ENCODE assay signal across 18 cellular contexts in the genomic region with DNA sequence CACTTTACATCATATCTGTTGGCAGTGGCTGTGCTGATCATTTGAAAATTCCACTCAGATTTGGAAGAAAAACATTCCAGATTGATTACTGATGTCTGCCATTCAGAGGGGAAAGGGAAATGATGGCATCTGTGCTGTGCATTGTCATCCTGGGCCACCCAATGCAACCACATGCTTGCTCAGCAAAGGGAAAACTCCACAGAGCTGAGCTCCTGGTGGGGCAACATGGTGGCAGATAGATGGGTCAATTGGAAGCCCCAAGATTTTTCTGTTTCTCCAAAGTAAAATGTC. TPM values are rescaled to one million over a fixed set of nuclear protein-coding genes. Genes with fewer than 3 reads are reported as not detected.
DNase-seq lines count a peak whose midpoint lies in the region; ATAC-seq and TF ChIP-seq lines count a peak whose summit lies in the region.
"Had no signal": no experiment of that assay in that cellular context is flagged by ENCODE, and none has a peak within 500 bp of the region (broad histone marks: within the 10 kb centered on the region; RNA-seq: fewer than 3 reads in every experiment).

No MANE protein-coding gene starts in this region.

- TF ChIP-seq CTCF in HEK293 (tag by site-specific recombination; IDR thresholded peaks at IDR 0.05) (no peak), osteoblast (IDR thresholded peaks at IDR 0.05; ENCODE audit: extremely low read depth, low read depth, low read length) (no peak)

- no peak overlapping the region for H2AFZ ChIP-seq in osteoblast (ENCODE audit: low read length)

- DNase-seq in EL (peak; percentile 34), dermis blood vessel endothelial cell (peak; percentile 23), osteoblast (ENCODE audit: insufficient read length, low spot score, missing footprints) (peak; percentile 86), COLO829 (ENCODE audit: low spot score) (no peak)
- no peak for DNase-seq in stimulated activated naive CD4-positive, alpha-beta T cell treated with Interleukin-2 at 50 U/mL for 16 hours (lab: John Stamatoyannopoulos, UW)
- DNase-seq: BE2C; CD4-positive, alpha-beta memory T cell; DMS153; DND-41 had no signal

- H3K27ac ChIP-seq in HEK293 (ENCODE audit: extremely low read depth, low read depth, low read length) (no peak overlapping the region), osteoblast (ENCODE audit: low read depth, low read length) (no peak overlapping the region)
- H3K27ac ChIP-seq: A549, C4-2B had no signal

- H3K79me2 ChIP-seq in osteoblast (ENCODE audit: insufficient read depth, low read length): no peaks in the 10 kb centered on the region

- CTCF ChIA-PET in HEK293 (lab: Yijun Ruan, JAX): no interaction called here

- H3K4me1 ChIP-seq in HEK293 (ENCODE audit: control insufficient read depth, insufficient read depth, low read length) (no peaks in the 10 kb centered on the region), osteoblast (ENCODE audit: insufficient read depth, low read length) (no peaks in the 10 kb centered on the region)
- H3K4me1 ChIP-seq: A549, BE2C had no signal

- peaks cover 0 to 70% of the 10 kb centered on the region in 2 experiments; a peak in 2 of 3 replicates for H3K36me3 ChIP-seq in HEK293 (ENCODE audit: control insufficient read depth in 2 of 2, insufficient read depth in 1 of 2, low read length in 2 of 2)
- H3K36me3 ChIP-seq in osteoblast (ENCODE audit: insufficient read depth, low read length): peaks cover 3% of the 10 kb centered on the region
- H3K36me3 ChIP-seq: BE2C had no signal

- ATAC-seq in HG03520 (IDR thresholded peaks at IDR 0.05; ENCODE audit: unreplicated experiment): no peak
- ATAC-seq: A549, GM12878, HCT116 had no signal

- H3K27me3 ChIP-seq in osteoblast (ENCODE audit: insufficient read depth, low read length): no peaks in the 10 kb centered on the region
- H3K27me3 ChIP-seq: BE2C had no signal

- H3K4me2 ChIP-seq in osteoblast (ENCODE audit: insufficient read depth, low read length): no peak overlapping the region
- H3K4me2 ChIP-seq: A549 had no signal

- no peaks in the 10 kb centered on the region for H4K20me1 ChIP-seq in osteoblast (ENCODE audit: insufficient read depth, low read length)

- H3K4me3 ChIP-seq in HEK293 (ENCODE audit: low read depth, low read length) (no peak overlapping the region), osteoblast (ENCODE audit: insufficient read depth, low read length) (no peak overlapping the region)
- H3K4me3 ChIP-seq: A549, GM12878 had no signal

- POLR2A ChIA-PET in HEK293 (lab: Yijun Ruan, JAX): no interaction called here

- H3K9me3 ChIP-seq in HEK293 (ENCODE audit: control insufficient read depth, insufficient read depth, low read depth, low read length) (no peaks in the 10 kb centered on the region), osteoblast (ENCODE audit: low read depth, low read length) (no peaks in the 10 kb centered on the region)
- H3K9me3 ChIP-seq: A549, BE2C had no signal

TF ChIP-seq in HEK293, 187 proteins besides CTCF, POLR2A, EP300 and RAD21:
- no peak for TF ChIP-seq ZNF621 (tag by site-specific recombination; IDR thresholded peaks at IDR 0.05)
- TF ChIP-seq ZBTB17 (tag by site-specific recombination; IDR thresholded peaks at IDR 0.05): peak; percentile 93

RNA-seq across cellular contexts. Expression of a gene that starts 11.8 kb away (rescaled TPM):
- total RNA-seq in dermis blood vessel endothelial cell (2.9 and 7.0 TPM in 2 replicates), osteoblast (1.1 and 1.2 TPM in 2 replicates)
- total RNA-seq: G401, H4, HT1080 had no signal

RNA-seq across cellular contexts. Expression of a gene that starts 20.7 kb away (rescaled TPM):
- total RNA-seq in dermis blood vessel endothelial cell (37.4 and 41.7 TPM in 2 replicates), osteoblast (25.3 and 26.4 TPM in 2 replicates)

RNA-seq across cellular contexts. Expression of a gene that starts 29.3 kb away (rescaled TPM):
- 0.17 and 0.47 TPM in 2 replicates for total RNA-seq in dermis blood vessel endothelial cell
- 0.29 and 0.36 TPM in 2 replicates for total RNA-seq in osteoblast
- total RNA-seq: HT1080 had no signal

Comparison
In these comparisons a context has a peak if more than half of its experiments do, and no peak if none do; other contexts are left out.
1. DNase-seq: peak in EL (single experiment), dermis blood vessel endothelial cell (single experiment) and osteoblast (single experiment); none in COLO829 (single experiment) and stimulated activated naive CD4-positive, alpha-beta T cell treated with Interleukin-2 at 50 U/mL for 16 hours (single experiment).